Comparison of ENCODE assay signal across 1 cellular context in the genomic region with DNA sequence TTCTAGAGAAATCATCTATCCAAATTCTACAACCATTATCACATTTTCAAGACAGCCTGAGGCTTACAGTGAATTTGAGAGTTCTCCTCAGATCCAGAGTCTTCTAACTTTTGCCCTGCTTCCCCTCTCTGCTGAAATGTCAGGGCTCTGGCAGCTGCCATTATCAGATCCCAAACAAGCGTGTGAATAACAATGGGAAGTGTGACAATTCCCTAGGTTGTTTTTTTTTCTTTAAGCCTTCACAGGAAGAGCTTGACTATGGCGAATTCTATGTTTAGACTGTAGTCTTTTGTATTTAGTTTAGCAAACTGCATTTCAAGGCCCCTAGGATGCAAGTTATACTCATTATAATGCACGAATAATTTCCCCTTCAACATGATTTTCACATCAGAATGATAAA.
A peak's percentile ranks its signal among the peaks of the same experiment; 100 is the strongest.
TF ChIP-seq lines count a peak whose summit lies in the region.

No MANE protein-coding gene starts in this region.

TF ChIP-seq in H1, 55 proteins besides CTCF, POLR2A, EP300 and RAD21:
- TF ChIP-seq, protein P1, sequence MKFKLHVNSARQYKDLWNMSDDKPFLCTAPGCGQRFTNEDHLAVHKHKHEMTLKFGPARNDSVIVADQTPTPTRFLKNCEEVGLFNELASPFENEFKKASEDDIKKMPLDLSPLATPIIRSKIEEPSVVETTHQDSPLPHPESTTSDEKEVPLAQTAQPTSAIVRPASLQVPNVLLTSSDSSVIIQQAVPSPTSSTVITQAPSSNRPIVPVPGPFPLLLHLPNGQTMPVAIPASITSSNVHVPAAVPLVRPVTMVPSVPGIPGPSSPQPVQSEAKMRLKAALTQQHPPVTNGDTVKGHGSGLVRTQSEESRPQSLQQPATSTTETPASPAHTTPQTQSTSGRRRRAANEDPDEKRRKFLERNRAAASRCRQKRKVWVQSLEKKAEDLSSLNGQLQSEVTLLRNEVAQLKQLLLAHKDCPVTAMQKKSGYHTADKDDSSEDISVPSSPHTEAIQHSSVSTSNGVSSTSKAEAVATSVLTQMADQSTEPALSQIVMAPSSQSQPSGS (IDR thresholded peaks at IDR 0.05; ENCODE audit: low read length) = no peak
- TF ChIP-seq SIN3A (conservative IDR thresholded peaks at IDR 0.05 in 1 of 2, IDR thresholded peaks at IDR 0.05 in 1 of 2; ENCODE audit: low read depth in 1 of 2, low read length in 2 of 2) (0 out of 4 replicates have a peak, but pooled peaks have one; percentile 55 to 64), CBX5 (IDR thresholded peaks at IDR 0.05; ENCODE audit: low read depth, low read length) (no peak), SP1 (IDR thresholded peaks at IDR 0.05; ENCODE audit: low read depth, low read length) (no peak), POLR2AphosphoS5 (IDR thresholded peaks at IDR 0.05; ENCODE audit: low read depth, low read length) (no peak), YY1 (IDR thresholded peaks at IDR 0.05; ENCODE audit: low read depth, low read length) (peak; percentile 46; the same call in 1 of the 2 replicates), KDM5A (IDR thresholded peaks at IDR 0.05; ENCODE audit: low read length) (no peak), SP2 (IDR thresholded peaks at IDR 0.05; ENCODE audit: low read length) (no peak), SAP30 (IDR thresholded peaks at IDR 0.05; ENCODE audit: insufficient read depth, insufficient replicate concordance, low read length) (no peak), RBBP5 (IDR thresholded peaks at IDR 0.05; ENCODE audit: borderline replicate concordance, low read depth, low read length) (no peak), EZH2 (IDR thresholded peaks at IDR 0.05; ENCODE audit: low read depth, low read length, severe bottlenecking) (no peak), TCF12 (IDR thresholded peaks at IDR 0.05; ENCODE audit: low read depth, low read length) (no peak), POU5F1 (IDR thresholded peaks at IDR 0.05; ENCODE audit: low read depth, low read length) (peak; percentile 73; the same call in 1 of the 2 replicates), PHF8 (conservative IDR thresholded peaks at IDR 0.05; ENCODE audit: low read depth, low read length) (no peak), HDAC6 (IDR thresholded peaks at IDR 0.05; ENCODE audit: low read depth, low read length) (no peak), CHD2 (IDR thresholded peaks at IDR 0.05; ENCODE audit: low read length) (no peak), TBP (IDR thresholded peaks at IDR 0.05; ENCODE audit: low read depth, low read length) (no peak), TAF1 (IDR thresholded peaks at IDR 0.05; ENCODE audit: low read depth, low read length) (no peak), JUN (IDR thresholded peaks at IDR 0.05; ENCODE audit: low read depth, low read length) (no peak), CBX8 (IDR thresholded peaks at IDR 0.05; ENCODE audit: borderline replicate concordance, low read depth, low read length) (no peak)
- TF ChIP-seq, protein P2, sequence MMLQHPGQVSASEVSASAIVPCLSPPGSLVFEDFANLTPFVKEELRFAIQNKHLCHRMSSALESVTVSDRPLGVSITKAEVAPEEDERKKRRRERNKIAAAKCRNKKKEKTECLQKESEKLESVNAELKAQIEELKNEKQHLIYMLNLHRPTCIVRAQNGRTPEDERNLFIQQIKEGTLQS (IDR thresholded peaks at IDR 0.05; ENCODE audit: insufficient read depth, low read depth, low read length) = no peak
- TF ChIP-seq, protein P3, sequence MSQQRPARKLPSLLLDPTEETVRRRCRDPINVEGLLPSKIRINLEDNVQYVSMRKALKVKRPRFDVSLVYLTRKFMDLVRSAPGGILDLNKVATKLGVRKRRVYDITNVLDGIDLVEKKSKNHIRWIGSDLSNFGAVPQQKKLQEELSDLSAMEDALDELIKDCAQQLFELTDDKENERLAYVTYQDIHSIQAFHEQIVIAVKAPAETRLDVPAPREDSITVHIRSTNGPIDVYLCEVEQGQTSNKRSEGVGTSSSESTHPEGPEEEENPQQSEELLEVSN (IDR thresholded peaks at IDR 0.05) = no peak
